In the genomic region with DNA sequence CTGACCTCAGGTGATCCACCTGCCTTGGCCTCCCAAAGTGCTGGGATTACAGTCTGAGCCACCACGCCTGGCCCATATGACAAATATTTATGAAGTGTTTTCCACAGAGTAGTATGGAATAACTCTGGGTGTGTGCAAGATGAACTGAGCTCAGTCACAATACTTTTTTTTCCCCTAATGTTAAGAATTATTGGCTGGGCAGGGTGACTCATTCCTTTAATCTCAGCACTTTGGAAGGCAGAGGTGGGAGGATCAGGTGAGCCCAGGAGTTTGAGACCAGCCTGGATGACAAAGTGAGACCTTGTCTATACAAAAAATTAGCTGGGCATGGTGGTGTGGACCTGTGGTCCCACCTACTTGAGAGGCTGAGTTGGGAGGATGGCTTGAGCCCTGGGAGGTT, we compare ENCODE assay signal across 11 cellular contexts. TPM values are rescaled to one million over a fixed set of nuclear protein-coding genes. Genes with fewer than 3 reads are reported as not detected.
DNase-seq lines count a peak whose midpoint lies in the region; ATAC-seq and TF ChIP-seq lines count a peak whose summit lies in the region.
"Had no signal": no experiment of that assay in that cellular context is flagged by ENCODE, and none has a peak within 500 bp of the region (broad histone marks: within the 10 kb centered on the region; RNA-seq: fewer than 3 reads in every experiment).

No MANE protein-coding gene starts in this region.

- H3K4me3 Mint-ChIP-seq in activated naive CD4-positive, alpha-beta T cell treated with anti-CD3 and anti-CD28 coated beads, Interleukin-2, amount 10 ng/mL, durations not matched to agents 7 days and 5 days: no peak overlapping the region

- no peaks in the 10 kb centered on the region for H3K27me3 Mint-ChIP-seq in activated naive CD4-positive, alpha-beta T cell treated with anti-CD3 and anti-CD28 coated beads, Interleukin-2, amount 10 ng/mL, durations not matched to agents 7 days and 5 days

- H3K27ac Mint-ChIP-seq in activated naive CD4-positive, alpha-beta T cell treated with anti-CD3 and anti-CD28 coated beads, Interleukin-2, amount 50 U/mL, for 72 hours: peak overlapping the region in 1 of 2 donors; percentile 5
- H3K27ac Mint-ChIP-seq in activated naive CD4-positive, alpha-beta T cell treated with anti-CD3 and anti-CD28 coated beads, Interleukin-2, amount 10 ng/mL, durations not matched to agents 7 days and 5 days: no peak overlapping the region

- no peak overlapping the region for H3K4me3 ChIP-seq in RWPE2 (ENCODE audit: severe bottlenecking)
- H3K4me3 ChIP-seq in tibial nerve: no peak overlapping the region
- no peak overlapping the region for H3K4me3 ChIP-seq in coronary artery
- H3K4me3 ChIP-seq: SJCRH30 had no signal

- peaks cover 14% of the 10 kb centered on the region for H3K4me1 ChIP-seq in RWPE2 (ENCODE audit: insufficient read depth, poor library complexity, severe bottlenecking)
- peaks cover 0 to 80% (median 40%) of the 10 kb centered on the region in 4 donors for H3K4me1 ChIP-seq in tibial nerve
- H3K4me1 ChIP-seq: SJCRH30 had no signal

- H3K27ac ChIP-seq in RWPE2 (ENCODE audit: poor library complexity, severe bottlenecking) (no peak overlapping the region), tibial nerve (peak overlapping the region in 3 of 4 donors; percentile 69 to 90 (median 81)), coronary artery (no peak overlapping the region)
- H3K27ac ChIP-seq: SJCRH30 had no signal

- H3K36me3 Mint-ChIP-seq in activated naive CD4-positive, alpha-beta T cell treated with anti-CD3 and anti-CD28 coated beads, Interleukin-2, amount 50 U/mL, for 72 hours: no peaks in the 10 kb centered on the region
- H3K36me3 Mint-ChIP-seq in activated naive CD4-positive, alpha-beta T cell treated with anti-CD3 and anti-CD28 coated beads, Interleukin-2, amount 10 ng/mL, durations not matched to agents 7 days and 5 days: peaks cover 49% of the 10 kb centered on the region

- H3K36me3 ChIP-seq in RWPE2 (ENCODE audit: low read depth) (no peaks in the 10 kb centered on the region), tibial nerve (no peaks in the 10 kb centered on the region)
- H3K36me3 ChIP-seq: SJCRH30 had no signal

- TF ChIP-seq POLR2A in tibial nerve (IDR thresholded peaks at IDR 0.05): no peak

- no peak for DNase-seq in activated naive CD4-positive, alpha-beta T cell treated with anti-CD3 and anti-CD28 coated beads, Interleukin-2, amount 50 U/mL, for 72 hours (ENCODE audit: low spot score in 2 of 2)
- no peak for DNase-seq in activated naive CD4-positive, alpha-beta T cell treated with anti-CD3 and anti-CD28 coated beads, Interleukin-2, amount 10 ng/mL, durations not matched to agents 7 days and 5 days
- DNase-seq in RWPE2 (ENCODE audit: low spot score) (no peak), iris pigment epithelial cell (ENCODE audit: low read depth) (peak; percentile 54), tibial nerve (ENCODE audit: low spot score in 2 of 2) (no peak), NCI-H748 (lab: John Stamatoyannopoulos, UW; ENCODE audit: unreplicated experiment) (no peak), coronary artery (ENCODE audit: low spot score) (no peak)
- DNase-seq: NCI-H1930; SJCRH30; stimulated activated CD4-positive, alpha-beta T cell treated with anti-CD3 and anti-CD28 coated beads, Interleukin-15, amount 100 ng/mL, for 24 hours had no signal

- H3K4me1 Mint-ChIP-seq in activated naive CD4-positive, alpha-beta T cell treated with anti-CD3 and anti-CD28 coated beads, Interleukin-2, amount 10 ng/mL, durations not matched to agents 7 days and 5 days: peaks cover 73% of the 10 kb centered on the region

- no peak for TF ChIP-seq EP300 in tibial nerve (IDR thresholded peaks at IDR 0.05)

- H3K9me3 Mint-ChIP-seq in activated naive CD4-positive, alpha-beta T cell treated with anti-CD3 and anti-CD28 coated beads, Interleukin-2, amount 50 U/mL, for 72 hours: no peaks in the 10 kb centered on the region
- H3K9me3 Mint-ChIP-seq in activated naive CD4-positive, alpha-beta T cell treated with anti-CD3 and anti-CD28 coated beads, Interleukin-2, amount 10 ng/mL, durations not matched to agents 7 days and 5 days: no peaks in the 10 kb centered on the region

- 90 to 95% methylated on average over 1 of the region's 1 CpG for WGBS in tibial nerve, 2 donors

- no peaks in the 10 kb centered on the region for H3K9me3 ChIP-seq in RWPE2 (ENCODE audit: severe bottlenecking)
- H3K9me3 ChIP-seq in tibial nerve: no peaks in the 10 kb centered on the region
- H3K9me3 ChIP-seq: SJCRH30 had no signal

- H3K27me3 ChIP-seq in RWPE2 (ENCODE audit: insufficient read depth, poor library complexity, severe bottlenecking) (no peaks in the 10 kb centered on the region), tibial nerve (no peaks in the 10 kb centered on the region)

- CTCF ChIA-PET in activated naive CD4-positive, alpha-beta T cell treated with anti-CD3 and anti-CD28 coated beads, Interleukin-2, amount 10 ng/mL, durations not matched to agents 7 days and 5 days (lab: Charles Lee): no interaction called here

- TF ChIP-seq CTCF in RWPE2 (IDR thresholded peaks at IDR 0.05; ENCODE audit: poor library complexity, severe bottlenecking) (no peak), tibial nerve (IDR thresholded peaks at IDR 0.05) (no peak), coronary artery (IDR thresholded peaks at IDR 0.05) (no peak)

- peak; percentile 11 to 19 for ATAC-seq in activated naive CD4-positive, alpha-beta T cell treated with anti-CD3 and anti-CD28 coated beads, Interleukin-2, amount 50 U/mL, for 72 hours
- ATAC-seq in RWPE2 (ENCODE audit: low read depth) (peak; percentile 77), GM21717 (IDR thresholded peaks at IDR 0.05; ENCODE audit: unreplicated experiment) (no peak)

RNA-seq across cellular contexts. Expression of gene PTPRJ, which starts 6.4 kb away (rescaled TPM):
- total RNA-seq in activated naive CD4-positive, alpha-beta T cell treated with anti-CD3 and anti-CD28 coated beads, Interleukin-2, amount 50 U/mL, for 72 hours: 10 to 100 TPM; 23.6 to 26.5 TPM
- 10 to 100 TPM; 20.5 to 24.3 (median 22.3) TPM for total RNA-seq in tibial nerve

Comparison
In these comparisons a context has a peak if more than half of its experiments do, and no peak if none do; other contexts are left out.
1. H3K27ac ChIP-seq: peak in tibial nerve (3 of 4); none in RWPE2 (single experiment) and coronary artery (0 of 2).